ENCODE assay signal across 15 cellular contexts in genomic region chr13:98022210-98022609, GRCh38.
DNase-seq lines count a peak whose midpoint lies in the region; ATAC-seq and TF ChIP-seq lines count a peak whose summit lies in the region.
"Had no signal": no experiment of that assay in that cellular context is flagged by ENCODE, and none has a peak within 500 bp of the region (broad histone marks: within the 10 kb centered on the region; RNA-seq: fewer than 3 reads in every experiment).

No MANE protein-coding gene starts in this region.

- H3K27ac ChIP-seq in fibroblast of lung (ENCODE audit: insufficient read depth, low read length): no peak overlapping the region
- H3K27ac ChIP-seq: spleen, stomach had no signal

- no peaks in the 10 kb centered on the region for H3K27me3 Mint-ChIP-seq in activated T-helper 2 cell treated with anti-CD3 and anti-CD28 coated beads, Interferon-gamma antibody, Interleukin-2, Interleukin-4, amounts not matched to agents 10 μg/mL and 5 μg/mL and 100 μg/mL, durations not matched to agents 14 hours and 24 hours and 36 hours (ENCODE audit: low read depth)
- H3K27me3 Mint-ChIP-seq: activated CD4-positive, alpha-beta T cell treated with anti-CD3 and anti-CD28 coated beads, Interleukin-2, amount 10 ng/mL, durations not matched to agents 7 days and 5 days; central memory CD8-positive, alpha-beta T cell had no signal

- H3K36me3 Mint-ChIP-seq in activated T-helper 2 cell treated with anti-CD3 and anti-CD28 coated beads, Interferon-gamma antibody, Interleukin-2, Interleukin-4, amounts not matched to agents 10 μg/mL and 5 μg/mL and 100 μg/mL, durations not matched to agents 14 hours and 24 hours and 36 hours (ENCODE audit: low read depth): peaks cover 67% of the 10 kb centered on the region

- ATAC-seq in GM18861 (IDR thresholded peaks at IDR 0.05; ENCODE audit: unreplicated experiment): no peak

- no peaks in the 10 kb centered on the region for H3K9me3 ChIP-seq in fibroblast of lung (ENCODE audit: control insufficient read depth, insufficient read depth, low read depth, low read length)
- H3K9me3 ChIP-seq: spleen, stomach had no signal

- no peak overlapping the region for H2AFZ ChIP-seq in fibroblast of lung (ENCODE audit: low read length)

- H3K4me3 Mint-ChIP-seq in activated T-helper 2 cell treated with anti-CD3 and anti-CD28 coated beads, Interferon-gamma antibody, Interleukin-2, Interleukin-4, amounts not matched to agents 10 μg/mL and 5 μg/mL and 100 μg/mL, durations not matched to agents 14 hours and 24 hours and 36 hours (ENCODE audit: low read depth): no peak overlapping the region
- H3K4me3 Mint-ChIP-seq: activated CD4-positive, alpha-beta T cell treated with anti-CD3 and anti-CD28 coated beads, Interleukin-2, amount 10 ng/mL, durations not matched to agents 7 days and 5 days; central memory CD8-positive, alpha-beta T cell; immature natural killer cell had no signal

- DNase-seq in Ammon's horn (ENCODE audit: low spot score) (peak; percentile 82), NCI-H460 (ENCODE audit: extremely low read depth, low read depth) (peak; percentile 4), fibroblast of lung (ENCODE audit: low read depth in 2 of 2) (peak; percentile 80 to 90), middle frontal gyrus (ENCODE audit: extremely low spot score, low spot score) (peak; percentile 62), NCI-H510A treated with DMSO at 0.1 percent for 48 hours (lab: John Stamatoyannopoulos, UW) (no peak), OCI-M1 (lab: John Stamatoyannopoulos, UW) (no peak)
- no peak for DNase-seq in activated T-helper 2 cell treated with anti-CD3 and anti-CD28 coated beads, Interferon-gamma antibody, Interleukin-2, Interleukin-4, amounts not matched to agents 10 μg/mL and 5 μg/mL and 100 μg/mL, durations not matched to agents 14 hours and 24 hours and 36 hours (ENCODE audit: low spot score)
- DNase-seq: activated CD4-positive, alpha-beta T cell treated with anti-CD3 and anti-CD28 coated beads, Interleukin-2, amount 10 ng/mL, durations not matched to agents 7 days and 5 days; Calu3; immature natural killer cell; KBM-7; spleen; stomach had no signal

- no peaks in the 10 kb centered on the region for H3K27me3 ChIP-seq in fibroblast of lung (ENCODE audit: control insufficient read depth, insufficient read depth, low read length)
- H3K27me3 ChIP-seq: spleen, stomach had no signal

- H3K4me2 ChIP-seq in fibroblast of lung (ENCODE audit: extremely low read depth, insufficient read depth, low read length): no peak overlapping the region

- no peak overlapping the region for H3K27ac Mint-ChIP-seq in activated T-helper 2 cell treated with anti-CD3 and anti-CD28 coated beads, Interferon-gamma antibody, Interleukin-2, Interleukin-4, amounts not matched to agents 10 μg/mL and 5 μg/mL and 100 μg/mL, durations not matched to agents 14 hours and 24 hours and 36 hours
- H3K27ac Mint-ChIP-seq: activated CD4-positive, alpha-beta T cell treated with anti-CD3 and anti-CD28 coated beads, Interleukin-2, amount 10 ng/mL, durations not matched to agents 7 days and 5 days; immature natural killer cell had no signal

- peaks cover 8% of the 10 kb centered on the region for H3K36me3 ChIP-seq in fibroblast of lung (ENCODE audit: control insufficient read depth, insufficient read depth, low read length)

- H3K9ac ChIP-seq in fibroblast of lung (ENCODE audit: insufficient read depth, low read length): no peak overlapping the region

- H3K4me1 Mint-ChIP-seq in activated T-helper 2 cell treated with anti-CD3 and anti-CD28 coated beads, Interferon-gamma antibody, Interleukin-2, Interleukin-4, amounts not matched to agents 10 μg/mL and 5 μg/mL and 100 μg/mL, durations not matched to agents 14 hours and 24 hours and 36 hours (ENCODE audit: low read depth): no peaks in the 10 kb centered on the region
- H3K4me1 Mint-ChIP-seq: activated CD4-positive, alpha-beta T cell treated with anti-CD3 and anti-CD28 coated beads, Interleukin-2, amount 10 ng/mL, durations not matched to agents 7 days and 5 days; central memory CD8-positive, alpha-beta T cell; immature natural killer cell had no signal

- H4K20me1 ChIP-seq in fibroblast of lung (ENCODE audit: control insufficient read depth, extremely low read depth, insufficient read depth, low read length): no peaks in the 10 kb centered on the region

- TF ChIP-seq CTCF in fibroblast of lung (conservative IDR thresholded peaks at IDR 0.05 in 1 of 2, IDR thresholded peaks at IDR 0.05 in 1 of 2; ENCODE audit: low read depth in 1 of 2, low read length in 2 of 2): no peak

- H3K79me2 ChIP-seq in fibroblast of lung (ENCODE audit: control insufficient read depth, insufficient read depth, low read length): no peaks in the 10 kb centered on the region

- H3K4me1 ChIP-seq in fibroblast of lung (ENCODE audit: control insufficient read depth, extremely low read depth, insufficient read depth, low read length): peaks cover 8% of the 10 kb centered on the region
- H3K4me1 ChIP-seq: stomach had no signal

- H3K4me3 ChIP-seq in fibroblast of lung (replicated peaks in 1 of 4; ENCODE audit: control extremely low read depth in 1 of 4, insufficient read depth in 1 of 4, low read depth in 3 of 4, low read length in 4 of 4): no peak overlapping the region
- H3K4me3 ChIP-seq: spleen, stomach had no signal

- intact Hi-C loops in activated T-helper 2 cell treated with anti-CD3 and anti-CD28 coated beads, Interferon-gamma antibody, Interleukin-2, Interleukin-4, amounts not matched to agents 10 μg/mL and 5 μg/mL and 100 μg/mL, durations not matched to agents 14 hours and 24 hours and 36 hours (cut with micrococcal nuclease): no loop called here

- H3K9me3 Mint-ChIP-seq in activated T-helper 2 cell treated with anti-CD3 and anti-CD28 coated beads, Interferon-gamma antibody, Interleukin-2, Interleukin-4, amounts not matched to agents 10 μg/mL and 5 μg/mL and 100 μg/mL, durations not matched to agents 14 hours and 24 hours and 36 hours: no peaks in the 10 kb centered on the region
- H3K9me3 Mint-ChIP-seq: activated CD4-positive, alpha-beta T cell treated with anti-CD3 and anti-CD28 coated beads, Interleukin-2, amount 10 ng/mL, durations not matched to agents 7 days and 5 days; central memory CD8-positive, alpha-beta T cell; immature natural killer cell had no signal

Comparison
In these comparisons a context has a peak if more than half of its experiments do, and no peak if none do; other contexts are left out.
1. DNase-seq: peak in Ammon's horn (single experiment), NCI-H460 (single experiment), fibroblast of lung (2 of 2) and middle frontal gyrus (single experiment); none in activated T-helper 2 cell treated with anti-CD3 and anti-CD28 coated beads, Interferon-gamma antibody, Interleukin-2, Interleukin-4, amounts not matched to agents 10 μg/mL and 5 μg/mL and 100 μg/mL, durations not matched to agents 14 hours and 24 hours and 36 hours (single experiment), NCI-H510A treated with DMSO at 0.1 percent for 48 hours (single experiment) and OCI-M1 (single experiment).